In the genomic region with DNA sequence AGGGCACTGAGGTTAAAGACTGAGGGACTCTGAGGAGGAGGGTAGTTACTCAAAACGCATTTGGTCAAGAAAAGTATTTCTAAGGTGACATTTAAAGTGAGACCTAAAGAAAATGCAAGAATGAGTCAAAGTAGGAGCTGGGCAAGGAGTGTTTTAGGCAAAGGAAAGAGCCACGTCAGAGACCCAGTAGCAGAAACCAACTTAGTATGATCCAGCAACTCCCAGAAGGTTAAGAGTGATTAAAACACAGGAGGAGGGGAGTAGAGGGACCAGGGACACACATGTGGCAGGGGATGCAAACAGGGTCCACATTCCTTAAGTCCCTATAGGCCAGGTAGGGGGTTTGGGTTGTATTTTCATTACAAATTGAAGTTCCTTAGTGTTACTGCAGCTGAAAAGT, we compare ENCODE assay signal across 3 cellular contexts.
TF ChIP-seq lines count a peak whose summit lies in the region.

No MANE protein-coding gene starts in this region.

TF ChIP-seq in IMR-90, 13 proteins besides CTCF, POLR2A, EP300 and RAD21:
- TF ChIP-seq BHLHE40 (IDR thresholded peaks at IDR 0.05; ENCODE audit: low read depth, low read length) (no peak), CHD1 (IDR thresholded peaks at IDR 0.05; ENCODE audit: low read depth, low read length) (no peak), RCOR1 (IDR thresholded peaks at IDR 0.05; ENCODE audit: insufficient replicate concordance, low read length) (no peak), MXI1 (IDR thresholded peaks at IDR 0.05; ENCODE audit: borderline replicate concordance, low read depth, low read length) (no peak), SMC3 (IDR thresholded peaks at IDR 0.05; ENCODE audit: low read depth, low read length) (no peak), RFX5 (IDR thresholded peaks at IDR 0.05; ENCODE audit: low read depth, low read length) (no peak), MAFK (IDR thresholded peaks at IDR 0.05; ENCODE audit: low read depth, low read length) (no peak), FOS (IDR thresholded peaks at IDR 0.05; ENCODE audit: low read depth, low read length) (no peak), NFE2L2 (IDR thresholded peaks at IDR 0.05; ENCODE audit: low read depth, low read length) (no peak), CEBPB (IDR thresholded peaks at IDR 0.05; ENCODE audit: low read depth, low read length) (no peak), MAZ (IDR thresholded peaks at IDR 0.05; ENCODE audit: borderline replicate concordance, low read depth, low read length) (no peak)
- TF ChIP-seq, protein P1, sequence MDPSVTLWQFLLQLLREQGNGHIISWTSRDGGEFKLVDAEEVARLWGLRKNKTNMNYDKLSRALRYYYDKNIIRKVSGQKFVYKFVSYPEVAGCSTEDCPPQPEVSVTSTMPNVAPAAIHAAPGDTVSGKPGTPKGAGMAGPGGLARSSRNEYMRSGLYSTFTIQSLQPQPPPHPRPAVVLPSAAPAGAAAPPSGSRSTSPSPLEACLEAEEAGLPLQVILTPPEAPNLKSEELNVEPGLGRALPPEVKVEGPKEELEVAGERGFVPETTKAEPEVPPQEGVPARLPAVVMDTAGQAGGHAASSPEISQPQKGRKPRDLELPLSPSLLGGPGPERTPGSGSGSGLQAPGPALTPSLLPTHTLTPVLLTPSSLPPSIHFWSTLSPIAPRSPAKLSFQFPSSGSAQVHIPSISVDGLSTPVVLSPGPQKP (IDR thresholded peaks at IDR 0.05; ENCODE audit: borderline replicate concordance, low read depth, low read length), result no peak
- TF ChIP-seq, protein P2, sequence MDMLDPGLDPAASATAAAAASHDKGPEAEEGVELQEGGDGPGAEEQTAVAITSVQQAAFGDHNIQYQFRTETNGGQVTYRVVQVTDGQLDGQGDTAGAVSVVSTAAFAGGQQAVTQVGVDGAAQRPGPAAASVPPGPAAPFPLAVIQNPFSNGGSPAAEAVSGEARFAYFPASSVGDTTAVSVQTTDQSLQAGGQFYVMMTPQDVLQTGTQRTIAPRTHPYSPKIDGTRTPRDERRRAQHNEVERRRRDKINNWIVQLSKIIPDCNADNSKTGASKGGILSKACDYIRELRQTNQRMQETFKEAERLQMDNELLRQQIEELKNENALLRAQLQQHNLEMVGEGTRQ (IDR thresholded peaks at IDR 0.05; ENCODE audit: low read depth, low read length), result no peak

TF ChIP-seq in K562, 482 proteins besides CTCF, POLR2A, EP300 and RAD21:
- TF ChIP-seq U2AF2 (optimal IDR thresholded peaks at IDR 0.05; ENCODE audit: low read depth, low read length), result no peak
- no peak for TF ChIP-seq KLF1 (tag; IDR thresholded peaks at IDR 0.05)
- TF ChIP-seq EHMT2 (IDR thresholded peaks at IDR 0.05), result 0 out of 2 replicates have a peak, but pooled peaks have one; percentile 27
- no peak for TF ChIP-seq RHOXF2B (CRISPR knock-in tag; conservative IDR thresholded peaks at IDR 0.05)
- TF ChIP-seq, protein P3, sequence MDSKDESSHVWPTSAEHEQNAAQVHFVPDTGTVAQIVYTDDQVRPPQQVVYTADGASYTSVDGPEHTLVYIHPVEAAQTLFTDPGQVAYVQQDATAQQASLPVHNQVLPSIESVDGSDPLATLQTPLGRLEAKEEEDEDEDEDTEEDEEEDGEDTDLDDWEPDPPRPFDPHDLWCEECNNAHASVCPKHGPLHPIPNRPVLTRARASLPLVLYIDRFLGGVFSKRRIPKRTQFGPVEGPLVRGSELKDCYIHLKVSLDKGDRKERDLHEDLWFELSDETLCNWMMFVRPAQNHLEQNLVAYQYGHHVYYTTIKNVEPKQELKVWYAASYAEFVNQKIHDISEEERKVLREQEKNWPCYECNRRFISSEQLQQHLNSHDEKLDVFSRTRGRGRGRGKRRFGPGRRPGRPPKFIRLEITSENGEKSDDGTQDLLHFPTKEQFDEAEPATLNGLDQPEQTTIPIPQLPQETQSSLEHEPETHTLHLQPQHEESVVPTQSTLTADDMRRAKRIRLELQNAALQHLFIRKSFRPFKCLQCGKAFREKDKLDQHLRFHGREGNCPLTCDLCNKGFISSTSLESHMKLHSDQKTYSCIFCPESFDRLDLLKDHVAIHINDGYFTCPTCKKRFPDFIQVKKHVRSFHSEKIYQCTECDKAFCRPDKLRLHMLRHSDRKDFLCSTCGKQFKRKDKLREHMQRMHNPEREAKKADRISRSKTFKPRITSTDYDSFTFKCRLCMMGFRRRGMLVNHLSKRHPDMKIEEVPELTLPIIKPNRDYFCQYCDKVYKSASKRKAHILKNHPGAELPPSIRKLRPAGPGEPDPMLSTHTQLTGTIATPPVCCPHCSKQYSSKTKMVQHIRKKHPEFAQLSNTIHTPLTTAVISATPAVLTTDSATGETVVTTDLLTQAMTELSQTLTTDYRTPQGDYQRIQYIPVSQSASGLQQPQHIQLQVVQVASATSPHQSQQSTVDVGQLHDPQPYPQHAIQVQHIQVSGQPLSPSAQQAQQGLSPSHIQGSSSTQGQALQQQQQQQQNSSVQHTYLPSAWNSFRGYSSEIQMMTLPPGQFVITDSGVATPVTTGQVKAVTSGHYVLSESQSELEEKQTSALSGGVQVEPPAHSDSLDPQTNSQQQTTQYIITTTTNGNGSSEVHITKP (IDR thresholded peaks at IDR 0.05; ENCODE audit: partially characterized antibody), result peak; percentile 67
- TF ChIP-seq CBFA2T3 (IDR thresholded peaks at IDR 0.05), result 0 out of 2 replicates have a peak, but pooled peaks have one; percentile 36
- TF ChIP-seq TCFL5 (CRISPR knock-in tag; conservative IDR thresholded peaks at IDR 0.05), result no peak
- no peak for TF ChIP-seq NFIC (IDR thresholded peaks at IDR 0.05)
- TF ChIP-seq SMARCB1 (IDR thresholded peaks at IDR 0.05; ENCODE audit: insufficient read length, low read depth), result peak; percentile 4
- TF ChIP-seq, protein P1 (CRISPR knock-in tag; IDR thresholded peaks at IDR 0.05), result no peak
- TF ChIP-seq NELFE (IDR thresholded peaks at IDR 0.05; ENCODE audit: insufficient read depth, insufficient read length), result no peak

TF ChIP-seq in GM12891, 5 proteins besides CTCF, POLR2A, EP300 and RAD21:
- TF ChIP-seq PAX5 (IDR thresholded peaks at IDR 0.05; ENCODE audit: insufficient read depth, low read length, severe bottlenecking), result no peak
